Comparison of ENCODE assay signal across 8 cellular contexts in genomic region chr19:54124393-54124792, GRCh38. TPM values are rescaled to one million over a fixed set of nuclear protein-coding genes. Genes with fewer than 3 reads are reported as not detected.
"Had no signal": no experiment of that assay in that cellular context is flagged by ENCODE, and none has a peak within 500 bp of the region (broad histone marks: within the 10 kb centered on the region; RNA-seq: fewer than 3 reads in every experiment).

No MANE protein-coding gene starts in this region.

- H3K9me3 ChIP-seq: HAP-1 had no signal

- ATAC-seq: GM23338, HCT116, HepG2 had no signal

- FAIRE-seq: H1, H54, HepG2 had no signal

- H3K4me1 ChIP-seq: HAP-1 had no signal

- H3K4me3 ChIP-seq: GM23338, HAP-1 had no signal

- DNase-seq: HFFc6 had no signal

- H3K27ac ChIP-seq: HL-60 had no signal

- H2AFZ ChIP-seq: GM23338 had no signal

- H3K4me2 ChIP-seq: GM23338 had no signal

RNA-seq across cellular contexts. Expression of gene OSCAR, which starts 23.8 kb away (rescaled TPM):
- total RNA-seq: HepG2 had no signal
